26 cellular contexts compared by ENCODE assay signal in genomic region chr13:80224468-80224867, GRCh38.
DNase-seq lines count a peak whose midpoint lies in the region; ATAC-seq, FAIRE-seq and TF ChIP-seq lines count a peak whose summit lies in the region.
"Had no signal": no experiment of that assay in that cellular context is flagged by ENCODE, and none has a peak within 500 bp of the region (broad histone marks: within the 10 kb centered on the region; RNA-seq: fewer than 3 reads in every experiment).

No MANE protein-coding gene starts in this region.

- no peaks in the 10 kb centered on the region for H3K36me3 Mint-ChIP-seq in activated T-helper 1 cell treated with anti-CD3 and anti-CD28 coated beads, Interleukin-12 subunit alpha, Interleukin-12 subunit beta, Interleukin-2, Interleukin-4 antibody, amounts not matched to agents 30 ng/mL and 10 ng/mL and 1 ng/mL, durations not matched to agents 14 hours and 24 hours and 36 hours (ENCODE audit: low read depth)
- H3K36me3 Mint-ChIP-seq in activated T-helper 2 cell treated with anti-CD3 and anti-CD28 coated beads, Interferon-gamma antibody, Interleukin-2, Interleukin-4, amounts not matched to agents 10 μg/mL and 5 μg/mL and 100 μg/mL, durations not matched to agents 14 hours and 24 hours and 36 hours (ENCODE audit: low read depth) = no peaks in the 10 kb centered on the region
- H3K36me3 Mint-ChIP-seq: activated CD4-positive, alpha-beta memory T cell treated with anti-CD3 and anti-CD28 coated beads for 36 hours; activated naive CD8-positive, alpha-beta T cell treated with anti-CD3 and anti-CD28 coated beads for 36 hours; CD4-positive, CD25-positive, alpha-beta regulatory T cell had no signal

- H3K9me3 Mint-ChIP-seq in activated T-helper 1 cell treated with anti-CD3 and anti-CD28 coated beads, Interleukin-12 subunit alpha, Interleukin-12 subunit beta, Interleukin-2, Interleukin-4 antibody, amounts not matched to agents 30 ng/mL and 10 ng/mL and 1 ng/mL, durations not matched to agents 14 hours and 24 hours and 36 hours = peaks cover 3% of the 10 kb centered on the region
- no peaks in the 10 kb centered on the region for H3K9me3 Mint-ChIP-seq in activated T-helper 2 cell treated with anti-CD3 and anti-CD28 coated beads, Interferon-gamma antibody, Interleukin-2, Interleukin-4, amounts not matched to agents 10 μg/mL and 5 μg/mL and 100 μg/mL, durations not matched to agents 14 hours and 24 hours and 36 hours
- H3K9me3 Mint-ChIP-seq: activated CD4-positive, alpha-beta memory T cell treated with anti-CD3 and anti-CD28 coated beads for 36 hours had no signal

- peak; percentile 44 for FAIRE-seq in RCC 7860 (lab: Jason Lieb, UNC)
- FAIRE-seq: GM12878, H1 had no signal

- no peaks in the 10 kb centered on the region; a peak in 1 of 4 replicates for H3K4me1 ChIP-seq in SK-N-SH (ENCODE audit: control insufficient read depth in 1 of 2, insufficient read depth in 2 of 2, low read depth in 1 of 2, low read length in 1 of 2)
- H3K4me1 ChIP-seq: Peyer's patch, psoas muscle, upper lobe of left lung had no signal

- H3K27me3 Mint-ChIP-seq in activated T-helper 1 cell treated with anti-CD3 and anti-CD28 coated beads, Interleukin-12 subunit alpha, Interleukin-12 subunit beta, Interleukin-2, Interleukin-4 antibody, amounts not matched to agents 30 ng/mL and 10 ng/mL and 1 ng/mL, durations not matched to agents 14 hours and 24 hours and 36 hours (ENCODE audit: insufficient read depth) = no peaks in the 10 kb centered on the region
- no peaks in the 10 kb centered on the region for H3K27me3 Mint-ChIP-seq in activated T-helper 2 cell treated with anti-CD3 and anti-CD28 coated beads, Interferon-gamma antibody, Interleukin-2, Interleukin-4, amounts not matched to agents 10 μg/mL and 5 μg/mL and 100 μg/mL, durations not matched to agents 14 hours and 24 hours and 36 hours (ENCODE audit: low read depth)
- H3K27me3 Mint-ChIP-seq: activated CD4-positive, alpha-beta memory T cell treated with anti-CD3 and anti-CD28 coated beads for 36 hours; activated naive CD8-positive, alpha-beta T cell treated with anti-CD3 and anti-CD28 coated beads for 36 hours; activated T-cell treated with anti-CD3 and anti-CD28 coated beads, Interleukin-2, amount 50 U/mL, for 24 hours; CD4-positive, CD25-positive, alpha-beta regulatory T cell; stimulated activated naive CD8-positive, alpha-beta T cell treated with anti-CD3 and anti-CD28 coated beads, Interleukin-15, Interleukin-2, amounts not matched to agents 100 ng/mL and 50 ng/mL, for 24 hours had no signal

- H3K9ac ChIP-seq in SK-N-SH = no peak overlapping the region

- no peaks in the 10 kb centered on the region for H3K9me2 ChIP-seq in SK-N-SH

- no peaks in the 10 kb centered on the region for H3F3A ChIP-seq in SK-N-SH (replicated peaks; ENCODE audit: insufficient read depth)

- CTCF ChIA-PET in SK-N-SH (lab: Yijun Ruan, JAX) = interaction anchor here (0.7 kb wide), 1 partner anchor 1011 kb away, joined by 4 read pairs; no protein-coding TSS in a partner anchor

- H2AFZ ChIP-seq in SK-N-SH (ENCODE audit: low read depth) = no peak overlapping the region

- H3K36me3 ChIP-seq in SK-N-SH (replicated peaks in 1 of 2; ENCODE audit: control insufficient read depth in 1 of 2, insufficient read depth in 2 of 2, low read length in 1 of 2) = no peaks in the 10 kb centered on the region
- H3K36me3 ChIP-seq: Peyer's patch, upper lobe of left lung, WERI-Rb-1 had no signal

- H3K27ac ChIP-seq in SK-N-SH (ENCODE audit: low read depth in 2 of 2, low read length in 1 of 2) = no peak overlapping the region
- H3K27ac ChIP-seq: Peyer's patch, psoas muscle, upper lobe of left lung, WERI-Rb-1 had no signal

- no peaks in the 10 kb centered on the region for H3K9me3 ChIP-seq in SK-N-SH
- H3K9me3 ChIP-seq: Peyer's patch, psoas muscle, upper lobe of left lung had no signal

- no peaks in the 10 kb centered on the region for H3K4me1 Mint-ChIP-seq in activated T-helper 1 cell treated with anti-CD3 and anti-CD28 coated beads, Interleukin-12 subunit alpha, Interleukin-12 subunit beta, Interleukin-2, Interleukin-4 antibody, amounts not matched to agents 30 ng/mL and 10 ng/mL and 1 ng/mL, durations not matched to agents 14 hours and 24 hours and 36 hours (ENCODE audit: low read depth)
- H3K4me1 Mint-ChIP-seq in activated T-helper 2 cell treated with anti-CD3 and anti-CD28 coated beads, Interferon-gamma antibody, Interleukin-2, Interleukin-4, amounts not matched to agents 10 μg/mL and 5 μg/mL and 100 μg/mL, durations not matched to agents 14 hours and 24 hours and 36 hours (ENCODE audit: low read depth) = no peaks in the 10 kb centered on the region
- H3K4me1 Mint-ChIP-seq: activated naive CD8-positive, alpha-beta T cell treated with anti-CD3 and anti-CD28 coated beads for 36 hours; CD4-positive, CD25-positive, alpha-beta regulatory T cell had no signal

- DNase-seq in SK-N-SH (no peak), RCC 7860 (ENCODE audit: low spot score) (peak; percentile 13), NCI-H1694 (lab: John Stamatoyannopoulos, UW) (no peak)
- no peak for DNase-seq in activated T-helper 1 cell treated with anti-CD3 and anti-CD28 coated beads, Interleukin-12 subunit alpha, Interleukin-12 subunit beta, Interleukin-2, Interleukin-4 antibody, amounts not matched to agents 30 ng/mL and 10 ng/mL and 1 ng/mL, durations not matched to agents 14 hours and 24 hours and 36 hours (ENCODE audit: low spot score)
- DNase-seq in activated T-helper 2 cell treated with anti-CD3 and anti-CD28 coated beads, Interferon-gamma antibody, Interleukin-2, Interleukin-4, amounts not matched to agents 10 μg/mL and 5 μg/mL and 100 μg/mL, durations not matched to agents 14 hours and 24 hours and 36 hours (ENCODE audit: low spot score) = no peak
- DNase-seq: 8988T; activated CD4-positive, alpha-beta memory T cell treated with anti-CD3 and anti-CD28 coated beads for 36 hours; activated naive CD8-positive, alpha-beta T cell treated with anti-CD3 and anti-CD28 coated beads for 36 hours; activated T-cell treated with anti-CD3 and anti-CD28 coated beads, Interleukin-2, amount 50 U/mL, for 24 hours; CD4-positive, CD25-positive, alpha-beta regulatory T cell; effector memory CD4-positive, alpha-beta T cell; mesenchymal stem cell; NCI-H2029 treated with DMSO at 0.1 percent for 48 hours; NCI-H524 treated with DMSO at 0.1 percent for 48 hours; nephron progenitor cell; Peyer's patch; psoas muscle; stimulated activated CD4-positive, alpha-beta T cell treated with anti-CD3 and anti-CD28 coated beads, Interleukin-15, amount 100 ng/mL, for 24 hours; upper lobe of left lung; WERI-Rb-1 had no signal

- no peaks in the 10 kb centered on the region for H3K27me3 ChIP-seq in SK-N-SH (ENCODE audit: insufficient read depth)
- H3K27me3 ChIP-seq: Peyer's patch, upper lobe of left lung had no signal

- intact Hi-C loops in activated T-helper 1 cell treated with anti-CD3 and anti-CD28 coated beads, Interleukin-12 subunit alpha, Interleukin-12 subunit beta, Interleukin-2, Interleukin-4 antibody, amounts not matched to agents 30 ng/mL and 10 ng/mL and 1 ng/mL, durations not matched to agents 14 hours and 24 hours and 36 hours (cut with micrococcal nuclease) = no loop called here
- intact Hi-C loops in activated T-helper 2 cell treated with anti-CD3 and anti-CD28 coated beads, Interferon-gamma antibody, Interleukin-2, Interleukin-4, amounts not matched to agents 10 μg/mL and 5 μg/mL and 100 μg/mL, durations not matched to agents 14 hours and 24 hours and 36 hours (cut with micrococcal nuclease) = no loop called here

- no peak for TF ChIP-seq EP300 in SK-N-SH (IDR thresholded peaks at IDR 0.05; ENCODE audit: borderline replicate concordance in 1 of 2, low read depth in 1 of 2, low read length in 1 of 2)

- no peaks in the 10 kb centered on the region for H4K20me1 ChIP-seq in SK-N-SH (ENCODE audit: insufficient read depth)

- H3K27ac Mint-ChIP-seq in activated T-helper 1 cell treated with anti-CD3 and anti-CD28 coated beads, Interleukin-12 subunit alpha, Interleukin-12 subunit beta, Interleukin-2, Interleukin-4 antibody, amounts not matched to agents 30 ng/mL and 10 ng/mL and 1 ng/mL, durations not matched to agents 14 hours and 24 hours and 36 hours = no peak overlapping the region
- H3K27ac Mint-ChIP-seq in activated T-helper 2 cell treated with anti-CD3 and anti-CD28 coated beads, Interferon-gamma antibody, Interleukin-2, Interleukin-4, amounts not matched to agents 10 μg/mL and 5 μg/mL and 100 μg/mL, durations not matched to agents 14 hours and 24 hours and 36 hours = no peak overlapping the region
- H3K27ac Mint-ChIP-seq: activated CD4-positive, alpha-beta memory T cell treated with anti-CD3 and anti-CD28 coated beads for 36 hours; activated naive CD8-positive, alpha-beta T cell treated with anti-CD3 and anti-CD28 coated beads for 36 hours; activated T-cell treated with anti-CD3 and anti-CD28 coated beads, Interleukin-2, amount 50 U/mL, for 24 hours; CD4-positive, CD25-positive, alpha-beta regulatory T cell; nephron progenitor cell; stimulated activated naive CD8-positive, alpha-beta T cell treated with anti-CD3 and anti-CD28 coated beads, Interleukin-15, Interleukin-2, amounts not matched to agents 100 ng/mL and 50 ng/mL, for 24 hours had no signal

- no peak for TF ChIP-seq RAD21 in SK-N-SH (IDR thresholded peaks at IDR 0.05; ENCODE audit: low read length)

- TF ChIP-seq CTCF in SK-N-SH (IDR thresholded peaks at IDR 0.05) = no peak

- H3K4me2 ChIP-seq in SK-N-SH = no peak overlapping the region

- POLR2A ChIA-PET in SK-N-SH (lab: Yijun Ruan, JAX) = no interaction called here

- H3K4me3 Mint-ChIP-seq in activated T-helper 1 cell treated with anti-CD3 and anti-CD28 coated beads, Interleukin-12 subunit alpha, Interleukin-12 subunit beta, Interleukin-2, Interleukin-4 antibody, amounts not matched to agents 30 ng/mL and 10 ng/mL and 1 ng/mL, durations not matched to agents 14 hours and 24 hours and 36 hours = no peak overlapping the region
- no peak overlapping the region for H3K4me3 Mint-ChIP-seq in activated T-helper 2 cell treated with anti-CD3 and anti-CD28 coated beads, Interferon-gamma antibody, Interleukin-2, Interleukin-4, amounts not matched to agents 10 μg/mL and 5 μg/mL and 100 μg/mL, durations not matched to agents 14 hours and 24 hours and 36 hours (ENCODE audit: low read depth)
- H3K4me3 Mint-ChIP-seq: activated CD4-positive, alpha-beta memory T cell treated with anti-CD3 and anti-CD28 coated beads for 36 hours; activated naive CD8-positive, alpha-beta T cell treated with anti-CD3 and anti-CD28 coated beads for 36 hours; activated T-cell treated with anti-CD3 and anti-CD28 coated beads, Interleukin-2, amount 50 U/mL, for 24 hours; CD4-positive, CD25-positive, alpha-beta regulatory T cell; nephron progenitor cell; stimulated activated naive CD8-positive, alpha-beta T cell treated with anti-CD3 and anti-CD28 coated beads, Interleukin-15, Interleukin-2, amounts not matched to agents 100 ng/mL and 50 ng/mL, for 24 hours had no signal

- ATAC-seq in SK-N-SH treated with all-trans-retinoic acid at 6 μM for 48 hours (no peak), esophagus mucosa (peak; percentile 90), GM19467 (IDR thresholded peaks at IDR 0.05; ENCODE audit: unreplicated experiment) (no peak)
- ATAC-seq: GM12878, psoas muscle had no signal

- no peak overlapping the region for H3K4me3 ChIP-seq in SK-N-SH (ENCODE audit: low read depth in 2 of 2, low read length in 1 of 2)
- H3K4me3 ChIP-seq: GM12878, Peyer's patch, psoas muscle, upper lobe of left lung had no signal

- H3K79me2 ChIP-seq in SK-N-SH (ENCODE audit: insufficient read depth) = no peaks in the 10 kb centered on the region
